ENCODE assay signal across 14 cellular contexts in the genomic region with DNA sequence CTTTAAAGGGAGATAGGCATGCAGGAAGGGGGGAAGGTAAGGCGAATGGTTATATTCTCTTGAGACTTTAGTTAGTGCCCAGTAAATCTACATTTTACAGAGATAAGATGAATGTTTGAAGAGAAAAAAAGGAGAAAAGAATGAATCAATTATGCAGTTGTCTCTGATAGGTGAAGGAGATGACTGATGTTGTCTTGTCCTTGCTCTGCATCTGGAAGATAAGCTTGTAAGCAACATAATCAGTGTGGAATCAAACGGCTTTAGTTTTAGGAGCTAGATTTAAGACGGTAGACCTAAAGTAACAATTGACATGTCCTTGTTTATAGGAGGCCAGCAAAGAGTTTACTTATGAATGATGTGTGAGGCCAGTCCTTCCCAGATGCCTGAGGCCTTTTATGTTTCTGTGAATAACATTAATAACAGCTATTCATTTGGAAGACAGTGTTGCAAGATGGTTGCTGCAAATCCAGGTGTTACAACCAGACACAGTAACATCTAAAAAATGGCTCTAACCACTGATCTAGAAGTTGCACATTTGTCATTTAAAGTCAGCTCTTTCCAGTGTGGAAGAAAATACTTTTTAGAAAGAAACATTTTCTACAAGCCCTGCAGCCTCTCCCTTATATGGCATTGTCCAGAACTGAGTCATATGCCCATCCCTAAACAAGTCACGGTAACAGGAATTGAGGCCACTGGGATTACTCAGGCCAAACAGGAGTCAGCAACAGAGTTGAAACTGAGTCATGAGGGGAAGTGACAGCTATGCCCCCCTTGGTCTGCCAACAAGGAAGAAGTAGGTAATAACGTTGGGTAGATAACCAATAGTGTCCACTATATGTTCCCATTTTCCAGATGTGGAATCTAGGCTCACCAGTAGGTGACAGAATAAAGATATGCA.
DNase-seq lines count a peak whose midpoint lies in the region; ATAC-seq and TF ChIP-seq lines count a peak whose summit lies in the region.
"Had no signal": no experiment of that assay in that cellular context is flagged by ENCODE, and none has a peak within 500 bp of the region (broad histone marks: within the 10 kb centered on the region; RNA-seq: fewer than 3 reads in every experiment).

No MANE protein-coding gene starts in this region.

- H3F3A ChIP-seq in PC-3 (ENCODE audit: low read length, unreplicated experiment) = peaks cover 11% of the 10 kb centered on the region

- H3K4me2 ChIP-seq in PC-3 (ENCODE audit: low read length) = peak overlapping the region; percentile 75

- no peaks in the 10 kb centered on the region for H4K20me1 ChIP-seq in PC-3 (ENCODE audit: low read length)

- H3K36me3 ChIP-seq in PC-3 (ENCODE audit: low read depth, low read length) (no peaks in the 10 kb centered on the region), mucosa of descending colon (ENCODE audit: low read depth) (no peaks in the 10 kb centered on the region)
- H3K36me3 ChIP-seq: Peyer's patch, sigmoid colon had no signal

- H3K4me1 ChIP-seq in PC-3 (ENCODE audit: insufficient read depth, low read length) = peaks cover 28% of the 10 kb centered on the region
- no peaks in the 10 kb centered on the region for H3K4me1 ChIP-seq in mucosa of descending colon (ENCODE audit: low read depth)
- H3K4me1 ChIP-seq: Peyer's patch, sigmoid colon had no signal

- peak overlapping the region; percentile 99 for H3K27ac ChIP-seq in PC-3 (ENCODE audit: low read length)
- H3K27ac ChIP-seq: Peyer's patch, sigmoid colon had no signal

- H3K79me2 ChIP-seq in PC-3 (ENCODE audit: low read length) = no peaks in the 10 kb centered on the region

- POLR2A ChIA-PET in PC-3 (lab: Charles Lee; ENCODE audit: unreplicated experiment) = interaction anchor here (0.8 to 1.0 kb wide), 2 partner anchors 78 to 88 kb away, joined by 3 to 5 read pairs; a partner anchor contains a TSS

- TF ChIP-seq CTCF in PC-3 (conservative IDR thresholded peaks at IDR 0.05; ENCODE audit: low read depth, low read length) (peak; percentile 35; the same call in 1 of the 2 replicates), mucosa of descending colon (IDR thresholded peaks at IDR 0.05) (no peak)

- H3K9ac ChIP-seq in PC-3 (ENCODE audit: low read length) = peak overlapping the region; percentile 81

- TSS peak; percentile 95 for BruUV-seq in PC-3 (replicated peaks; lab: Mats Ljungman, UMichigan)

- H3K9me2 ChIP-seq in PC-3 (replicated peaks; ENCODE audit: low read length) = no peaks in the 10 kb centered on the region

- H3K4me3 ChIP-seq in PC-3 (ENCODE audit: low read length) (peak overlapping the region; percentile 39; the same call in 1 of the 2 replicates), mucosa of descending colon (no peak overlapping the region)
- H3K4me3 ChIP-seq: Peyer's patch, sigmoid colon had no signal

- H2AFZ ChIP-seq in PC-3 (ENCODE audit: low read length) = peak overlapping the region; percentile 47; the same call in 1 of the 2 replicates

- H3K27me3 ChIP-seq in PC-3 (ENCODE audit: low read length) = no peaks in the 10 kb centered on the region
- H3K27me3 ChIP-seq: Peyer's patch, sigmoid colon had no signal

- DNase-seq in EL (peak; percentile 94), PC-3 (peak; percentile 93), dermis blood vessel endothelial cell (peak; percentile 81), mucosa of descending colon (no peak), SHP77 treated with DMSO at 0.1 percent for 48 hours (lab: John Stamatoyannopoulos, UW) (no peak)
- DNase-seq in stimulated activated CD4-positive, alpha-beta T cell treated with anti-CD3 and anti-CD28 coated beads, Interleukin-12 subunit alpha, Interleukin-12 subunit beta, amount 100 ng/mL, for 4 hours = no peak
- DNase-seq: activated CD4-positive, alpha-beta T cell treated with anti-CD3 and anti-CD28 coated beads, Interleukin-2, amount 50 U/mL, for 4 hours; activated naive CD8-positive, alpha-beta T cell treated with anti-CD3 and anti-CD28 coated beads, Interleukin-2, amount 10 ng/mL, durations not matched to agents 7 days and 5 days; DMS53; GOT3; Peyer's patch; sigmoid colon had no signal

- intact Hi-C loops in PC-3 (cut with micrococcal nuclease) = loop anchor here (2.0 kb wide), 1 partner anchor 136 kb away; no protein-coding TSS in a partner anchor
- intact Hi-C loops in mucosa of descending colon (cut with DNase I, micrococcal nuclease) = no loop called here

- H3K9me3 ChIP-seq in PC-3 (ENCODE audit: low read length) (no peaks in the 10 kb centered on the region), mucosa of descending colon (no peaks in the 10 kb centered on the region)
- H3K9me3 ChIP-seq: Peyer's patch, sigmoid colon had no signal

- ATAC-seq in PC-3 = peak; percentile 97
- ATAC-seq in mucosa of descending colon = peak; percentile 36
- no peak for ATAC-seq in GM18873 (IDR thresholded peaks at IDR 0.05; ENCODE audit: low FRiP score, unreplicated experiment)
- ATAC-seq in GM21360 (IDR thresholded peaks at IDR 0.05; ENCODE audit: unreplicated experiment) = no peak

- CTCF ChIA-PET in PC-3 (lab: Charles Lee) = interaction anchor here (0.5 kb wide), 1 partner anchor 119 kb away, joined by 3 read pairs; no protein-coding TSS in a partner anchor

Comparison
In these comparisons a context has a peak if more than half of its experiments do, and no peak if none do; other contexts are left out.
1. DNase-seq: peak in EL (single experiment), PC-3 (single experiment) and dermis blood vessel endothelial cell (single experiment); none in mucosa of descending colon (0 of 3), SHP77 treated with DMSO at 0.1 percent for 48 hours (single experiment) and stimulated activated CD4-positive, alpha-beta T cell treated with anti-CD3 and anti-CD28 coated beads, Interleukin-12 subunit alpha, Interleukin-12 subunit beta, amount 100 ng/mL, for 4 hours (single experiment).
2. ATAC-seq: peak in PC-3 (single experiment) and mucosa of descending colon (single experiment); none in GM18873 (single experiment) and GM21360 (single experiment).